ENCODE assay signal across 9 cellular contexts in genomic region chr1:204623365-204623893, GRCh38.
DNase-seq lines count a peak whose midpoint lies in the region; ATAC-seq, FAIRE-seq and TF ChIP-seq lines count a peak whose summit lies in the region.
"Had no signal": no experiment of that assay in that cellular context is flagged by ENCODE, and none has a peak within 500 bp of the region (broad histone marks: within the 10 kb centered on the region; RNA-seq: fewer than 3 reads in every experiment).

No MANE protein-coding gene starts in this region.

- TF ChIP-seq EP300 in Ishikawa (IDR thresholded peaks at IDR 0.05; ENCODE audit: borderline replicate concordance): no peak
- no peak for TF ChIP-seq EP300 in tibial nerve (IDR thresholded peaks at IDR 0.05)

- no peaks in the 10 kb centered on the region for H3K9me3 ChIP-seq in tibial nerve

- no peak for ATAC-seq in HG02970 (IDR thresholded peaks at IDR 0.05; ENCODE audit: low FRiP score, unreplicated experiment)

- no peak for TF ChIP-seq POLR2A in tibial nerve (IDR thresholded peaks at IDR 0.05)

- H3K27me3 ChIP-seq in bronchial epithelial cell (ENCODE audit: control insufficient read depth, insufficient read depth, low read length) (peaks cover 7% of the 10 kb centered on the region), tibial nerve (no peaks in the 10 kb centered on the region)

- H3K36me3 ChIP-seq in bronchial epithelial cell (ENCODE audit: control insufficient read depth, insufficient read depth, low read length) (no peaks in the 10 kb centered on the region), tibial nerve (no peaks in the 10 kb centered on the region)

- no peak for FAIRE-seq in bronchial epithelial cell (lab: Jason Lieb, UNC)

- H3K27ac ChIP-seq in tibial nerve: no peak overlapping the region

- no peak for TF ChIP-seq CTCF in bronchial epithelial cell (IDR thresholded peaks at IDR 0.05; ENCODE audit: insufficient read depth, low read length, severe bottlenecking)
- TF ChIP-seq CTCF in tibial nerve (IDR thresholded peaks at IDR 0.05): no peak

- peaks cover 0 to 38% (median 7%) of the 10 kb centered on the region in 4 donors for H3K4me1 ChIP-seq in tibial nerve

- no peak for TF ChIP-seq RAD21 in Ishikawa (IDR thresholded peaks at IDR 0.05; ENCODE audit: low read depth)

- H3K4me3 ChIP-seq in bronchial epithelial cell (ENCODE audit: low read depth, low read length): no peak overlapping the region
- no peak overlapping the region for H3K4me3 ChIP-seq in tibial nerve

- WGBS in tibial nerve, 2 donors: 40 to 45% methylated on average over 8 of the region's 8 CpGs

- DNase-seq in DMS53 (lab: John Stamatoyannopoulos, UW): peak; percentile 70
- peak; percentile 54 for DNase-seq in bronchial epithelial cell (ENCODE audit: low read depth)
- peak; percentile 27 for DNase-seq in myocyte (ENCODE audit: low read depth)
- no peak for DNase-seq in NCI-H748 treated with DMSO at 0.1 percent for 48 hours (lab: John Stamatoyannopoulos, UW)
- DNase-seq in tibial nerve (ENCODE audit: low spot score in 2 of 2): no peak
- no peak for DNase-seq in T-helper 9 cell
- DNase-seq: activated CD8-positive, alpha-beta memory T cell treated with anti-CD3 and anti-CD28 coated beads, Interleukin-2, amount 50 U/mL, for 4 hours had no signal

TF ChIP-seq in Ishikawa, 13 proteins besides CTCF, POLR2A, EP300 and RAD21:
- no peak for TF ChIP-seq TCF12 (IDR thresholded peaks at IDR 0.05; ENCODE audit: low read depth)
- no peak for TF ChIP-seq MAX (IDR thresholded peaks at IDR 0.05)
- no peak for TF ChIP-seq ZBTB7A (IDR thresholded peaks at IDR 0.05; ENCODE audit: low read depth)
- 0 out of 2 replicates have a peak, but pooled peaks have one; percentile 27 for TF ChIP-seq EGR1 (IDR thresholded peaks at IDR 0.05)
- 0 out of 2 replicates have a peak, but pooled peaks have one; percentile 16 for TF ChIP-seq NFIC (IDR thresholded peaks at IDR 0.05)
- no peak for TF ChIP-seq CREB1 (IDR thresholded peaks at IDR 0.05; ENCODE audit: low read depth)

Comparison
In these comparisons a context has a peak if more than half of its experiments do, and no peak if none do; other contexts are left out.
1. DNase-seq: peak in DMS53 (single experiment), bronchial epithelial cell (single experiment) and myocyte (single experiment); none in NCI-H748 treated with DMSO at 0.1 percent for 48 hours (single experiment), tibial nerve (0 of 2) and T-helper 9 cell (single experiment).